18 cellular contexts compared by ENCODE assay signal in genomic region chr17:50440172-50440837, GRCh38. TPM values are rescaled to one million over a fixed set of nuclear protein-coding genes. Genes with fewer than 3 reads are reported as not detected.
DNase-seq lines count a peak whose midpoint lies in the region; ATAC-seq and TF ChIP-seq lines count a peak whose summit lies in the region.
"Had no signal": no experiment of that assay in that cellular context is flagged by ENCODE, and none has a peak within 500 bp of the region (broad histone marks: within the 10 kb centered on the region; RNA-seq: fewer than 3 reads in every experiment).

No MANE protein-coding gene starts in this region.

- no peaks in the 10 kb centered on the region for H3K79me1 ChIP-seq in trophoblast cell (ENCODE audit: low read length)

- no peaks in the 10 kb centered on the region for H3K9me2 ChIP-seq in hepatocyte (replicated peaks; ENCODE audit: insufficient read depth)

- no peak for TF ChIP-seq CTCF in Caco-2 (IDR thresholded peaks at IDR 0.05; ENCODE audit: insufficient read depth in 1 of 2, low read depth in 1 of 2, low read length in 1 of 2, severe bottlenecking in 1 of 2, unreplicated experiment in 1 of 2)
- no peak for TF ChIP-seq CTCF in hepatocyte (IDR thresholded peaks at IDR 0.05; ENCODE audit: poor library complexity)

- 78% methylated on average over 4 of the region's 4 CpGs for whole genome bisulfite sequencing in hepatocyte (ENCODE audit: low lambda C conversion rate, missing lambda C conversion rate)
- WGBS in trophoblast cell (ENCODE audit: extremely low coverage, insufficient coverage, insufficient read length), result no CpG with 5 or more reads among the region's 4 CpGs

- H2AK5ac ChIP-seq in trophoblast cell (ENCODE audit: low read length), result no peak overlapping the region

- no peak overlapping the region for H4K8ac ChIP-seq in trophoblast cell (ENCODE audit: low read depth, low read length)

- H3K27me3 ChIP-seq in Caco-2 (replicated peaks; ENCODE audit: control insufficient read depth, insufficient read depth, low read length), result no peaks in the 10 kb centered on the region
- no peaks in the 10 kb centered on the region for H3K27me3 ChIP-seq in hepatocyte
- no peaks in the 10 kb centered on the region for H3K27me3 ChIP-seq in trophoblast cell (ENCODE audit: insufficient read depth, low read length)
- H3K27me3 ChIP-seq: esophagus muscularis mucosa, MG63 had no signal

- H2BK120ac ChIP-seq in trophoblast cell (ENCODE audit: insufficient read depth, low read length, poor library complexity), result peak overlapping the region; percentile 28

- H3K4me3 ChIP-seq in Caco-2 (ENCODE audit: low read depth, low read length), result no peak overlapping the region
- H3K4me3 ChIP-seq in hepatocyte, result no peak overlapping the region
- H3K4me3 ChIP-seq in trophoblast cell (ENCODE audit: low read depth, low read length), result no peak overlapping the region
- H3K4me3 ChIP-seq: esophagus muscularis mucosa, MG63 had no signal

- POLR2A ChIA-PET in Caco-2 (lab: Charles Lee), result interaction anchor here (0.5 to 1.8 kb wide), 3 partner anchors 11 to 426 kb away, joined by 3 to 8 read pairs (median 8); partner anchors contain the start of genes LRRC59 and TOB1

- H3K27me3 Mint-ChIP-seq in Caco-2 (ENCODE audit: insufficient read depth, unreplicated experiment), result no peaks in the 10 kb centered on the region
- H3K27me3 Mint-ChIP-seq: activated CD4-positive, alpha-beta T cell treated with anti-CD3 and anti-CD28 coated beads, Interleukin-2, amount 10 ng/mL, durations not matched to agents 7 days and 5 days had no signal

- peak overlapping the region; percentile 80 for H3K23ac ChIP-seq in trophoblast cell (ENCODE audit: low read length)

- no peak overlapping the region for H2AFZ ChIP-seq in hepatocyte
- no peak overlapping the region for H2AFZ ChIP-seq in trophoblast cell (ENCODE audit: insufficient read depth, low read length, poor library complexity)

- no peaks in the 10 kb centered on the region for H3K9me3 Mint-ChIP-seq in Caco-2 (ENCODE audit: unreplicated experiment)
- H3K9me3 Mint-ChIP-seq: activated CD4-positive, alpha-beta T cell treated with anti-CD3 and anti-CD28 coated beads, Interleukin-2, amount 10 ng/mL, durations not matched to agents 7 days and 5 days had no signal

- H4K91ac ChIP-seq in trophoblast cell (ENCODE audit: low read depth, low read length), result no peak overlapping the region

- no peaks in the 10 kb centered on the region for H4K20me1 ChIP-seq in hepatocyte (ENCODE audit: insufficient read depth, poor library complexity, severe bottlenecking)

- intact Hi-C loops in Caco-2 (cut with micrococcal nuclease; ENCODE audit: unreplicated experiment), result no loop called here

- H3K27ac ChIP-seq in hepatocyte (peak overlapping the region; percentile 59), trophoblast cell (ENCODE audit: low read depth, low read length) (no peak overlapping the region)
- H3K27ac ChIP-seq: esophagus muscularis mucosa had no signal

- peaks cover 54% of the 10 kb centered on the region for H3K36me3 Mint-ChIP-seq in Caco-2 (ENCODE audit: insufficient read depth, unreplicated experiment)

- no peak overlapping the region for H3K4me3 Mint-ChIP-seq in Caco-2 (ENCODE audit: unreplicated experiment)
- H3K4me3 Mint-ChIP-seq: activated CD4-positive, alpha-beta T cell treated with anti-CD3 and anti-CD28 coated beads, Interleukin-2, amount 10 ng/mL, durations not matched to agents 7 days and 5 days had no signal

- ATAC-seq in HG03460 (IDR thresholded peaks at IDR 0.05; ENCODE audit: unreplicated experiment) (no peak), GM21447 (IDR thresholded peaks at IDR 0.05; ENCODE audit: unreplicated experiment) (no peak), HG02981 (IDR thresholded peaks at IDR 0.05; ENCODE audit: unreplicated experiment) (no peak)
- ATAC-seq: Panc1 had no signal

- H3K4me1 ChIP-seq in Caco-2, result peaks cover 50% of the 10 kb centered on the region
- H3K4me1 ChIP-seq in hepatocyte (ENCODE audit: insufficient read depth), result peaks cover 38% of the 10 kb centered on the region
- H3K4me1 ChIP-seq in trophoblast cell (ENCODE audit: control insufficient read depth in 1 of 2, insufficient read depth in 2 of 2, low read length in 2 of 2), result peaks cover 5 to 7% of the 10 kb centered on the region in 2 experiments

- peak overlapping the region; percentile 21 for H3K9ac ChIP-seq in trophoblast cell (ENCODE audit: low read length)

- H2BK5ac ChIP-seq in trophoblast cell (ENCODE audit: low read depth, low read length, poor library complexity), result no peak overlapping the region

- no peak overlapping the region for H3K4ac ChIP-seq in trophoblast cell (ENCODE audit: low read depth, low read length)

- H3K4me2 ChIP-seq in hepatocyte (peak overlapping the region; percentile 42), trophoblast cell (ENCODE audit: low read length) (no peak overlapping the region)

- no peak overlapping the region for H3K18ac ChIP-seq in trophoblast cell (ENCODE audit: low read length)

- no peak overlapping the region for H3K14ac ChIP-seq in trophoblast cell (ENCODE audit: low read length)

- no TSS peak for BruUV-seq in Caco-2 (replicated peaks; lab: Mats Ljungman, UMichigan)

- no peak overlapping the region for H4K12ac ChIP-seq in trophoblast cell (ENCODE audit: low read depth, low read length)

- peak overlapping the region; percentile 73 for H3K27ac Mint-ChIP-seq in Caco-2 (ENCODE audit: unreplicated experiment)
- H3K27ac Mint-ChIP-seq: activated CD4-positive, alpha-beta T cell treated with anti-CD3 and anti-CD28 coated beads, Interleukin-2, amount 10 ng/mL, durations not matched to agents 7 days and 5 days had no signal

- H3K36me3 ChIP-seq in Caco-2 (ENCODE audit: control insufficient read depth, insufficient read depth, low read length) (peaks cover 1% of the 10 kb centered on the region; the same call in 1 of the 2 replicates), hepatocyte (replicated peaks; ENCODE audit: insufficient read depth, low read depth) (no peaks in the 10 kb centered on the region), trophoblast cell (ENCODE audit: control insufficient read depth in 1 of 2, insufficient read depth in 2 of 2, low read length in 2 of 2) (peaks cover 7 to 13% of the 10 kb centered on the region in 2 experiments)
- H3K36me3 ChIP-seq: esophagus muscularis mucosa had no signal

- peaks cover 51% of the 10 kb centered on the region for H3K4me1 Mint-ChIP-seq in Caco-2 (ENCODE audit: low read depth, unreplicated experiment)
- H3K4me1 Mint-ChIP-seq: activated CD4-positive, alpha-beta T cell treated with anti-CD3 and anti-CD28 coated beads, Interleukin-2, amount 10 ng/mL, durations not matched to agents 7 days and 5 days had no signal

- H3K79me2 ChIP-seq in hepatocyte (peaks cover 45% of the 10 kb centered on the region), trophoblast cell (ENCODE audit: control insufficient read depth, insufficient read depth, low read length, poor library complexity) (peaks cover 3% of the 10 kb centered on the region)

- no peak overlapping the region for H2BK12ac ChIP-seq in trophoblast cell (ENCODE audit: low read length)

- DNase-seq in Caco-2 (peak; percentile 62 to 79), NCI-H345 (lab: John Stamatoyannopoulos, UW) (peak; percentile 36), hepatocyte (ENCODE audit: low spot score) (no peak), trophoblast cell (peak; percentile 34 to 65)
- DNase-seq in activated CD4-positive, alpha-beta T cell treated with anti-CD3 and anti-CD28 coated beads, Interleukin-2, amount 50 U/mL, for 48 hours, result no peak
- DNase-seq: activated CD4-positive, alpha-beta T cell treated with anti-CD3 and anti-CD28 coated beads, Interleukin-2, amount 10 ng/mL, durations not matched to agents 7 days and 5 days; activated T-cell treated with anti-CD3 and anti-CD28 coated beads, Interleukin-2, amount 50 U/mL, for 48 hours; DND-41; hippocampal formation; MG63; occipital lobe had no signal

- no peaks in the 10 kb centered on the region for H3K9me3 ChIP-seq in Caco-2
- H3K9me3 ChIP-seq in hepatocyte (ENCODE audit: low read depth), result no peaks in the 10 kb centered on the region
- H3K9me3 ChIP-seq in trophoblast cell (ENCODE audit: insufficient read depth, low read depth, low read length), result no peaks in the 10 kb centered on the region
- H3K9me3 ChIP-seq: esophagus muscularis mucosa, MG63 had no signal

- CTCF ChIA-PET in Caco-2 (lab: Charles Lee), result interaction anchor here (0.6 to 2.1 kb wide), 6 partner anchors 8 to 194 kb away, joined by 3 to 5 read pairs (median 4); partner anchors contain the start of genes ACSF2 and LRRC59

RNA-seq across cellular contexts. Expression of gene ACSF2, which starts 14.3 kb away (rescaled TPM):
- 135 and 161 TPM in 2 replicates for total RNA-seq in Caco-2 (2022)
- total RNA-seq in hepatocyte, result 37.7 and 47.9 TPM in 2 replicates
- 39.1 and 43.1 TPM in 2 replicates for polyA plus RNA-seq in hepatocyte
- 70.4 and 74.8 TPM in 2 replicates for polyA plus RNA-seq in trophoblast cell (2013)

RNA-seq across cellular contexts. Expression of gene CHAD, which starts 28.4 kb away (rescaled TPM):
- total RNA-seq in Caco-2 (2022), result not detected in 2 replicates
- 0.20 and 0.40 TPM in 2 replicates for total RNA-seq in hepatocyte
- 1.1 and 1.8 TPM in 2 replicates for polyA plus RNA-seq in hepatocyte
- polyA plus RNA-seq in trophoblast cell (2013), result not detected in 2 replicates
- total RNA-seq: activated CD4-positive, alpha-beta T cell treated with anti-CD3 and anti-CD28 coated beads, Interleukin-2, amount 10 ng/mL, durations not matched to agents 7 days and 5 days; esophagus muscularis mucosa; NCI-H460; occipital lobe; T-helper 1 cell treated with Interleukin-12 subunit alpha and Interleukin-12 subunit beta and Interleukin-4 antibody, amounts not matched to agents 30 ng/mL and 1 ng/mL, for 36 hours had no signal

RNA-seq across cellular contexts. Expression of gene RSAD1, which starts 38.4 kb away (rescaled TPM):
- total RNA-seq in Caco-2 (2022) (85.3 and 93.9 TPM in 2 replicates), hepatocyte (28.6 and 29.7 TPM in 2 replicates)
- polyA plus RNA-seq in hepatocyte, result 30.4 and 44.2 TPM in 2 replicates
- 7.2 and 7.7 TPM in 2 replicates for polyA plus RNA-seq in trophoblast cell (2013)

RNA-seq across cellular contexts. Expression of gene LRRC59, which starts 43.0 kb away (rescaled TPM):
- 324 and 336 TPM in 2 replicates for total RNA-seq in Caco-2 (2022)
- total RNA-seq in hepatocyte, result 97.9 and 121 TPM in 2 replicates
- 82.3 and 105 TPM in 2 replicates for polyA plus RNA-seq in hepatocyte
- 135 and 138 TPM in 2 replicates for polyA plus RNA-seq in trophoblast cell (2013)

Comparison
In these comparisons a context has a peak if more than half of its experiments do, and no peak if none do; other contexts are left out.
1. DNase-seq: peak in Caco-2 (2 of 2), NCI-H345 (single experiment) and trophoblast cell (2 of 2); none in hepatocyte (single experiment) and activated CD4-positive, alpha-beta T cell treated with anti-CD3 and anti-CD28 coated beads, Interleukin-2, amount 50 U/mL, for 48 hours (0 of 2).